In genomic region chr1:155466996-155467395, GRCh38 we compare ENCODE assay signal across 1 cellular context.
TF ChIP-seq lines count a peak whose summit lies in the region.

No MANE protein-coding gene starts in this region.

TF ChIP-seq in GM12878, 131 proteins besides CTCF, POLR2A, EP300 and RAD21 (continued from another document):
- TF ChIP-seq, protein P1, sequence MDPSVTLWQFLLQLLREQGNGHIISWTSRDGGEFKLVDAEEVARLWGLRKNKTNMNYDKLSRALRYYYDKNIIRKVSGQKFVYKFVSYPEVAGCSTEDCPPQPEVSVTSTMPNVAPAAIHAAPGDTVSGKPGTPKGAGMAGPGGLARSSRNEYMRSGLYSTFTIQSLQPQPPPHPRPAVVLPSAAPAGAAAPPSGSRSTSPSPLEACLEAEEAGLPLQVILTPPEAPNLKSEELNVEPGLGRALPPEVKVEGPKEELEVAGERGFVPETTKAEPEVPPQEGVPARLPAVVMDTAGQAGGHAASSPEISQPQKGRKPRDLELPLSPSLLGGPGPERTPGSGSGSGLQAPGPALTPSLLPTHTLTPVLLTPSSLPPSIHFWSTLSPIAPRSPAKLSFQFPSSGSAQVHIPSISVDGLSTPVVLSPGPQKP (IDR thresholded peaks at IDR 0.05; ENCODE audit: low read depth, low read length) = no peak
- TF ChIP-seq RBBP5 (conservative IDR thresholded peaks at IDR 0.05) = no peak
- TF ChIP-seq JUNB (IDR thresholded peaks at IDR 0.05) = no peak
- TF ChIP-seq KDM1A (IDR thresholded peaks at IDR 0.05; ENCODE audit: borderline replicate concordance) = no peak
- TF ChIP-seq, protein P2, sequence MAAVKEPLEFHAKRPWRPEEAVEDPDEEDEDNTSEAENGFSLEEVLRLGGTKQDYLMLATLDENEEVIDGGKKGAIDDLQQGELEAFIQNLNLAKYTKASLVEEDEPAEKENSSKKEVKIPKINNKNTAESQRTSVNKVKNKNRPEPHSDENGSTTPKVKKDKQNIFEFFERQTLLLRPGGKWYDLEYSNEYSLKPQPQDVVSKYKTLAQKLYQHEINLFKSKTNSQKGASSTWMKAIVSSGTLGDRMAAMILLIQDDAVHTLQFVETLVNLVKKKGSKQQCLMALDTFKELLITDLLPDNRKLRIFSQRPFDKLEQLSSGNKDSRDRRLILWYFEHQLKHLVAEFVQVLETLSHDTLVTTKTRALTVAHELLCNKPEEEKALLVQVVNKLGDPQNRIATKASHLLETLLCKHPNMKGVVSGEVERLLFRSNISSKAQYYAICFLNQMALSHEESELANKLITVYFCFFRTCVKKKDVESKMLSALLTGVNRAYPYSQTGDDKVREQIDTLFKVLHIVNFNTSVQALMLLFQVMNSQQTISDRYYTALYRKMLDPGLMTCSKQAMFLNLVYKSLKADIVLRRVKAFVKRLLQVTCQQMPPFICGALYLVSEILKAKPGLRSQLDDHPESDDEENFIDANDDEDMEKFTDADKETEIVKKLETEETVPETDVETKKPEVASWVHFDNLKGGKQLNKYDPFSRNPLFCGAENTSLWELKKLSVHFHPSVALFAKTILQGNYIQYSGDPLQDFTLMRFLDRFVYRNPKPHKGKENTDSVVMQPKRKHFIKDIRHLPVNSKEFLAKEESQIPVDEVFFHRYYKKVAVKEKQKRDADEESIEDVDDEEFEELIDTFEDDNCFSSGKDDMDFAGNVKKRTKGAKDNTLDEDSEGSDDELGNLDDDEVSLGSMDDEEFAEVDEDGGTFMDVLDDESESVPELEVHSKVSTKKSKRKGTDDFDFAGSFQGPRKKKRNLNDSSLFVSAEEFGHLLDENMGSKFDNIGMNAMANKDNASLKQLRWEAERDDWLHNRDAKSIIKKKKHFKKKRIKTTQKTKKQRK (IDR thresholded peaks at IDR 0.05; ENCODE audit: low read depth, low read length) = no peak
- TF ChIP-seq, protein P3, sequence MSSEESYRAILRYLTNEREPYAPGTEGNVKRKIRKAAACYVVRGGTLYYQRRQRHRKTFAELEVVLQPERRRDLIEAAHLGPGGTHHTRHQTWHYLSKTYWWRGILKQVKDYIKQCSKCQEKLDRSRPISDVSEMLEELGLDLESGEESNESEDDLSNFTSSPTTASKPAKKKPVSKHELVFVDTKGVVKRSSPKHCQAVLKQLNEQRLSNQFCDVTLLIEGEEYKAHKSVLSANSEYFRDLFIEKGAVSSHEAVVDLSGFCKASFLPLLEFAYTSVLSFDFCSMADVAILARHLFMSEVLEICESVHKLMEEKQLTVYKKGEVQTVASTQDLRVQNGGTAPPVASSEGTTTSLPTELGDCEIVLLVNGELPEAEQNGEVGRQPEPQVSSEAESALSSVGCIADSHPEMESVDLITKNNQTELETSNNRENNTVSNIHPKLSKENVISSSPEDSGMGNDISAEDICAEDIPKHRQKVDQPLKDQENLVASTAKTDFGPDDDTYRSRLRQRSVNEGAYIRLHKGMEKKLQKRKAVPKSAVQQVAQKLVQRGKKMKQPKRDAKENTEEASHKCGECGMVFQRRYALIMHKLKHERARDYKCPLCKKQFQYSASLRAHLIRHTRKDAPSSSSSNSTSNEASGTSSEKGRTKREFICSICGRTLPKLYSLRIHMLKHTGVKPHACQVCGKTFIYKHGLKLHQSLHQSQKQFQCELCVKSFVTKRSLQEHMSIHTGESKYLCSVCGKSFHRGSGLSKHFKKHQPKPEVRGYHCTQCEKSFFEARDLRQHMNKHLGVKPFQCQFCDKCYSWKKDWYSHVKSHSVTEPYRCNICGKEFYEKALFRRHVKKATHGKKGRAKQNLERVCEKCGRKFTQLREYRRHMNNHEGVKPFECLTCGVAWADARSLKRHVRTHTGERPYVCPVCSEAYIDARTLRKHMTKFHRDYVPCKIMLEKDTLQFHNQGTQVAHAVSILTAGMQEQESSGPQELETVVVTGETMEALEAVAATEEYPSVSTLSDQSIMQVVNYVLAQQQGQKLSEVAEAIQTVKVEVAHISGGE (CRISPR knock-in tag; IDR thresholded peaks at IDR 0.05) = no peak
- TF ChIP-seq FOS (IDR thresholded peaks at IDR 0.05; ENCODE audit: borderline replicate concordance, extremely low read depth, insufficient read length) = no peak
- TF ChIP-seq WRNIP1 (IDR thresholded peaks at IDR 0.05; ENCODE audit: borderline replicate concordance, low read depth, low read length) = no peak
